ENCODE assay signal across 1 cellular context in genomic region chr2:24835411-24835810, GRCh38.
TF ChIP-seq lines count a peak whose summit lies in the region.
"Not testable (repeated sequence)": the region's sequence is repeated elsewhere in the genome, so short reads cannot be mapped to it uniquely, and the experiment has no call there.

No MANE protein-coding gene starts in this region.

TF ChIP-seq in HepG2, 621 proteins besides CTCF, POLR2A, EP300 and RAD21:
- TF ChIP-seq CREB1 (IDR thresholded peaks at IDR 0.05) (peak; percentile 41; the same call in 1 of the 2 replicates), FOSL2 (CRISPR knock-in tag; IDR thresholded peaks at IDR 0.05) (peak; percentile 35; the same call in 1 of the 2 replicates)
- TF ChIP-seq CREB1 (CRISPR knock-in tag; IDR thresholded peaks at IDR 0.05), result not testable (repeated sequence)
